In genomic region chr6:11414564-11414963, GRCh38 we compare ENCODE assay signal across 7 cellular contexts.
DNase-seq lines count a peak whose midpoint lies in the region; ATAC-seq lines count a peak whose summit lies in the region.

No MANE protein-coding gene starts in this region.

- H3K36me3 Mint-ChIP-seq in naive B cell = no peaks in the 10 kb centered on the region

- peaks cover 0 to 8% (median 0%) of the 10 kb centered on the region in 7 donors for H3K9me3 Mint-ChIP-seq in naive B cell

- DNase-seq in activated effector memory CD4-positive, alpha-beta T cell treated with anti-CD3 and anti-CD28 coated beads, Interleukin-2, amount 50 U/mL, for 16 hours = peak; percentile 80
- no peak for DNase-seq in naive B cell
- no peak for DNase-seq in D341Med (ENCODE audit: low spot score)
- no peak for DNase-seq in T1000 (lab: John Stamatoyannopoulos, UW)

- H3K27ac Mint-ChIP-seq in naive B cell = peak overlapping the region in 2 of 6 donors; percentile 42 to 78

- peaks cover 28 to 38% (median 37%) of the 10 kb centered on the region in 3 donors for H3K4me1 Mint-ChIP-seq in naive B cell

- peak overlapping the region in 1 of 8 donors; percentile 21 for H3K4me3 Mint-ChIP-seq in naive B cell

- no peaks in the 10 kb centered on the region for H3K27me3 Mint-ChIP-seq in naive B cell

- ATAC-seq in GM19438 (IDR thresholded peaks at IDR 0.05; ENCODE audit: low read depth, unreplicated experiment) (peak; percentile 43), HG03520 (IDR thresholded peaks at IDR 0.05; ENCODE audit: unreplicated experiment) (peak; percentile 46), naive B cell (ENCODE audit: low read depth in 2 of 2) (peak; percentile 35 to 67), GM19455 (IDR thresholded peaks at IDR 0.05; ENCODE audit: unreplicated experiment) (no peak)
